ENCODE assay signal across 7 cellular contexts in the genomic region with DNA sequence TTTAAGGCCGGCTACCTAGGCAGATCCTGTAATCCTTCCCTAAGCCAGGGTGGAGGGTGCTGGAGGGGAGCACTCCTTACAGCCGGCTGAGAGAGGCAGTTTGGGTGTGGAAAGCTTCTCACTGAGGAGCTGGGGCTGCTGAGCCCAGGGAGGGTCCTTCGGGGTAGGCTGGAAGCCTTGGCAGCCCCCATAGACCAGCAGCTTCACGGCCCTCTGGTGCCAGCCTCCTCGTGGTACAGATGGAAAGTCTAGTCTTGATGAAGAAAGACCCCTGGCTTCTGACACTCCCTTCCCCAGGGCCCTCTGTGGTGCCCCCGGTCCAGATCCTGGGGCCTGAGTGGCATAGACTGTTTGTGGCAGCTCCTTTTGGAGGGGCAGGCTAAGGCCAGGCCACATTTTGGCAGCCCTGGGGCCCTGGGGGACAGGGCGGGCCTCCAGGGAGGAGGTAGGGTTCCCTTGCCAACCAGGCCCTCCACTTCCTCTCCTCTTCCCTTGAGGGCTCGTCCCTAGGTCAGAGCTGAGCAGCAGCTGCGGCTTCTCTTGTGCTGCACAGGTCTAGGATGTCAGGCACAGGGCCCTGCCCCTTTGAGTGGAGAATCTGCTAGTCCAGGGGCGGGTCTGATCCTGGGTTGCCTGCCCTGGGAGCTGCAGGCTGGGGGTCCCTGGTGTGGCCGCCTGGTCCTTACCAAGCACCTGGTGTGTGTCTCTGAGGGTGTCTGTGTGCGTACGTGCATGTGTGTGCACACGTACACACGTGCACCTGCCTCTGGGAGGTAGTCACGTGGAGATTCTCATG. TPM values are rescaled to one million over a fixed set of nuclear protein-coding genes. Genes with fewer than 3 reads are reported as not detected.
DNase-seq lines count a peak whose midpoint lies in the region; TF ChIP-seq lines count a peak whose summit lies in the region.

No MANE protein-coding gene starts in this region.

- no peaks in the 10 kb centered on the region for H3K27me3 ChIP-seq in HL-60 (ENCODE audit: insufficient read depth, poor library complexity, severe bottlenecking)
- H3K27me3 ChIP-seq in neural progenitor cell: no peaks in the 10 kb centered on the region
- H3K27me3 ChIP-seq in Caco-2 (replicated peaks; ENCODE audit: control insufficient read depth, insufficient read depth, low read length): no peaks in the 10 kb centered on the region

- BruUV-seq in Caco-2 (replicated peaks; lab: Mats Ljungman, UMichigan): no TSS peak

- no peak overlapping the region for H3K4me2 ChIP-seq in neural progenitor cell

- H3K27me3 Mint-ChIP-seq in activated T-helper 2 cell treated with anti-CD3 and anti-CD28 coated beads, Interferon-gamma antibody, Interleukin-2, Interleukin-4, amounts not matched to agents 10 μg/mL and 5 μg/mL and 100 μg/mL, durations not matched to agents 14 hours and 24 hours and 36 hours (ENCODE audit: low read depth): no peaks in the 10 kb centered on the region
- peaks cover 3% of the 10 kb centered on the region for H3K27me3 Mint-ChIP-seq in neural progenitor cell (ENCODE audit: insufficient read depth, low read depth)
- no peaks in the 10 kb centered on the region for H3K27me3 Mint-ChIP-seq in Caco-2 (ENCODE audit: insufficient read depth, unreplicated experiment)

- H3K9ac ChIP-seq in neural progenitor cell: no peak overlapping the region

- H3K4me3 Mint-ChIP-seq in activated T-helper 2 cell treated with anti-CD3 and anti-CD28 coated beads, Interferon-gamma antibody, Interleukin-2, Interleukin-4, amounts not matched to agents 10 μg/mL and 5 μg/mL and 100 μg/mL, durations not matched to agents 14 hours and 24 hours and 36 hours (ENCODE audit: low read depth): no peak overlapping the region
- H3K4me3 Mint-ChIP-seq in neural progenitor cell: no peak overlapping the region
- H3K4me3 Mint-ChIP-seq in Caco-2 (ENCODE audit: unreplicated experiment): no peak overlapping the region

- H3K36me3 Mint-ChIP-seq in activated T-helper 2 cell treated with anti-CD3 and anti-CD28 coated beads, Interferon-gamma antibody, Interleukin-2, Interleukin-4, amounts not matched to agents 10 μg/mL and 5 μg/mL and 100 μg/mL, durations not matched to agents 14 hours and 24 hours and 36 hours (ENCODE audit: low read depth): peaks cover 28% of the 10 kb centered on the region
- H3K36me3 Mint-ChIP-seq in neural progenitor cell: peaks cover 24% of the 10 kb centered on the region
- H3K36me3 Mint-ChIP-seq in Caco-2 (ENCODE audit: insufficient read depth, unreplicated experiment): peaks cover 15% of the 10 kb centered on the region

- TF ChIP-seq CTCF in GM10266 (IDR thresholded peaks at IDR 0.05; ENCODE audit: control insufficient read depth, insufficient read depth, low read depth, missing control alignments) (no peak), HL-60 (IDR thresholded peaks at IDR 0.05; ENCODE audit: insufficient read depth, low read length) (no peak), neural progenitor cell (IDR thresholded peaks at IDR 0.05) (no peak), Caco-2 (IDR thresholded peaks at IDR 0.05; ENCODE audit: insufficient read depth in 1 of 2, low read depth in 1 of 2, low read length in 1 of 2, severe bottlenecking in 1 of 2, unreplicated experiment in 1 of 2) (no peak)

- H3K9me3 ChIP-seq in neural progenitor cell (ENCODE audit: low read depth): no peaks in the 10 kb centered on the region
- no peaks in the 10 kb centered on the region for H3K9me3 ChIP-seq in Caco-2

- peak overlapping the region; percentile 67 for H3K27ac Mint-ChIP-seq in activated T-helper 2 cell treated with anti-CD3 and anti-CD28 coated beads, Interferon-gamma antibody, Interleukin-2, Interleukin-4, amounts not matched to agents 10 μg/mL and 5 μg/mL and 100 μg/mL, durations not matched to agents 14 hours and 24 hours and 36 hours
- H3K27ac Mint-ChIP-seq in neural progenitor cell: peak overlapping the region; percentile 85
- no peak overlapping the region for H3K27ac Mint-ChIP-seq in Caco-2 (ENCODE audit: unreplicated experiment)

- peaks cover 11% of the 10 kb centered on the region for H3F3A ChIP-seq in neural progenitor cell (ENCODE audit: low read depth)

- CTCF ChIA-PET in Caco-2 (lab: Charles Lee): no interaction called here

- no peak overlapping the region for H3K4me3 ChIP-seq in HL-60 (replicated peaks; ENCODE audit: insufficient read depth, low read length)
- no peak overlapping the region for H3K4me3 ChIP-seq in neural progenitor cell
- no peak overlapping the region for H3K4me3 ChIP-seq in Caco-2 (ENCODE audit: low read depth, low read length)

- intact Hi-C loops in activated T-helper 2 cell treated with anti-CD3 and anti-CD28 coated beads, Interferon-gamma antibody, Interleukin-2, Interleukin-4, amounts not matched to agents 10 μg/mL and 5 μg/mL and 100 μg/mL, durations not matched to agents 14 hours and 24 hours and 36 hours (cut with micrococcal nuclease): no loop called here
- intact Hi-C loops in Caco-2 (cut with micrococcal nuclease; ENCODE audit: unreplicated experiment): no loop called here

- peaks cover 44% of the 10 kb centered on the region for H3K79me2 ChIP-seq in neural progenitor cell (ENCODE audit: low read depth)

- H3K27ac ChIP-seq in HL-60 (replicated peaks): peak overlapping the region; percentile 90
- no peak overlapping the region for H3K27ac ChIP-seq in neural progenitor cell

- H3K9me3 Mint-ChIP-seq in activated T-helper 2 cell treated with anti-CD3 and anti-CD28 coated beads, Interferon-gamma antibody, Interleukin-2, Interleukin-4, amounts not matched to agents 10 μg/mL and 5 μg/mL and 100 μg/mL, durations not matched to agents 14 hours and 24 hours and 36 hours: no peaks in the 10 kb centered on the region
- no peaks in the 10 kb centered on the region for H3K9me3 Mint-ChIP-seq in neural progenitor cell
- H3K9me3 Mint-ChIP-seq in Caco-2 (ENCODE audit: unreplicated experiment): no peaks in the 10 kb centered on the region

- no peaks in the 10 kb centered on the region for H3K36me3 ChIP-seq in neural progenitor cell
- H3K36me3 ChIP-seq in Caco-2 (ENCODE audit: control insufficient read depth, insufficient read depth, low read length): no peaks in the 10 kb centered on the region

- DNase-seq in GM10266 (ENCODE audit: extremely low spot score) (peak; percentile 24), HL-60 (ENCODE audit: low read depth in 1 of 2, low spot score in 1 of 2) (peak in 1 of 2 experiments; percentile 79), neural progenitor cell (ENCODE audit: low spot score) (no peak), Caco-2 (no peak), NCI-H446 treated with DMSO at 0.1 percent for 48 hours (lab: John Stamatoyannopoulos, UW) (no peak), cortex of kidney (lab: John Stamatoyannopoulos, UW) (no peak)
- DNase-seq in activated T-helper 2 cell treated with anti-CD3 and anti-CD28 coated beads, Interferon-gamma antibody, Interleukin-2, Interleukin-4, amounts not matched to agents 10 μg/mL and 5 μg/mL and 100 μg/mL, durations not matched to agents 14 hours and 24 hours and 36 hours (ENCODE audit: low spot score): no peak

- peaks cover 29% of the 10 kb centered on the region for H4K20me1 ChIP-seq in neural progenitor cell (ENCODE audit: low read depth)

- peaks cover 31% of the 10 kb centered on the region for H3K4me1 Mint-ChIP-seq in activated T-helper 2 cell treated with anti-CD3 and anti-CD28 coated beads, Interferon-gamma antibody, Interleukin-2, Interleukin-4, amounts not matched to agents 10 μg/mL and 5 μg/mL and 100 μg/mL, durations not matched to agents 14 hours and 24 hours and 36 hours (ENCODE audit: low read depth)
- H3K4me1 Mint-ChIP-seq in neural progenitor cell (peaks cover 28% of the 10 kb centered on the region), Caco-2 (ENCODE audit: low read depth, unreplicated experiment) (no peaks in the 10 kb centered on the region)

- no peak overlapping the region for H2AFZ ChIP-seq in neural progenitor cell (replicated peaks)

- H3K4me1 ChIP-seq in neural progenitor cell: peaks cover 4% of the 10 kb centered on the region
- H3K4me1 ChIP-seq in Caco-2: no peaks in the 10 kb centered on the region

- POLR2A ChIA-PET in Caco-2 (lab: Charles Lee): no interaction called here

RNA-seq across cellular contexts. Expression of gene AMPD2, which starts 4.8 kb away (rescaled TPM):
- total RNA-seq in activated T-helper 2 cell treated with anti-CD3 and anti-CD28 coated beads, Interferon-gamma antibody, Interleukin-2, Interleukin-4, amounts not matched to agents 10 μg/mL and 5 μg/mL and 100 μg/mL, durations not matched to agents 14 hours and 24 hours and 36 hours: 77.5 and 78.4 TPM in 2 replicates
- total RNA-seq in neural progenitor cell (ENCODE audit: low replicate concordance) (22.9 and 49.8 TPM in 2 replicates), Caco-2 (2022) (40.3 and 47.8 TPM in 2 replicates)

RNA-seq across cellular contexts. Expression of gene GNAT2, which starts 5.0 kb away (rescaled TPM):
- 0.18 TPM in 1 of 2 replicates, not detected in the other for total RNA-seq in activated T-helper 2 cell treated with anti-CD3 and anti-CD28 coated beads, Interferon-gamma antibody, Interleukin-2, Interleukin-4, amounts not matched to agents 10 μg/mL and 5 μg/mL and 100 μg/mL, durations not matched to agents 14 hours and 24 hours and 36 hours
- total RNA-seq in neural progenitor cell (ENCODE audit: low replicate concordance) (0.25 TPM in 1 of 2 replicates, not detected in the other), Caco-2 (2022) (not detected in 2 replicates)

RNA-seq across cellular contexts. Expression of gene GSTM4, which starts 31.5 kb away (rescaled TPM):
- 13.6 and 13.9 TPM in 2 replicates for total RNA-seq in activated T-helper 2 cell treated with anti-CD3 and anti-CD28 coated beads, Interferon-gamma antibody, Interleukin-2, Interleukin-4, amounts not matched to agents 10 μg/mL and 5 μg/mL and 100 μg/mL, durations not matched to agents 14 hours and 24 hours and 36 hours
- total RNA-seq in neural progenitor cell (ENCODE audit: low replicate concordance): 4.3 and 17.3 TPM in 2 replicates
- total RNA-seq in Caco-2 (2022): 9.6 and 11.9 TPM in 2 replicates

RNA-seq across cellular contexts. Expression of gene GSTM2, which starts 43.4 kb away (rescaled TPM):
- total RNA-seq in activated T-helper 2 cell treated with anti-CD3 and anti-CD28 coated beads, Interferon-gamma antibody, Interleukin-2, Interleukin-4, amounts not matched to agents 10 μg/mL and 5 μg/mL and 100 μg/mL, durations not matched to agents 14 hours and 24 hours and 36 hours: 30.1 and 32.3 TPM in 2 replicates
- total RNA-seq in neural progenitor cell (ENCODE audit: low replicate concordance) (15.6 and 24.2 TPM in 2 replicates), Caco-2 (2022) (0.84 and 1.7 TPM in 2 replicates)
